Comparison of ENCODE assay signal across 11 cellular contexts in genomic region chr10:89836840-89837172, GRCh38.
DNase-seq lines count a peak whose midpoint lies in the region; ATAC-seq and TF ChIP-seq lines count a peak whose summit lies in the region.
"Had no signal": no experiment of that assay in that cellular context is flagged by ENCODE, and none has a peak within 500 bp of the region (broad histone marks: within the 10 kb centered on the region; RNA-seq: fewer than 3 reads in every experiment).

No MANE protein-coding gene starts in this region.

- no peaks in the 10 kb centered on the region for H3K27me3 ChIP-seq in CD8-positive, alpha-beta memory T cell (ENCODE audit: insufficient read depth, low read length, poor library complexity, severe bottlenecking)
- H3K27me3 ChIP-seq in left ventricle myocardium inferior (ENCODE audit: low read depth): peaks cover 31% of the 10 kb centered on the region
- H3K27me3 ChIP-seq: cardiac muscle cell had no signal

- H3K4me3 Mint-ChIP-seq in CD8-positive, alpha-beta memory T cell: peak overlapping the region; percentile 57 to 88 (median 85)
- peak overlapping the region; percentile 73 for H3K4me3 Mint-ChIP-seq in activated CD8-positive, alpha-beta T cell treated with anti-CD3 and anti-CD28 coated beads, Interleukin-2, amount 10 ng/mL, durations not matched to agents 7 days and 5 days

- intact Hi-C loops in left ventricle myocardium inferior (cut with micrococcal nuclease): no loop called here

- peaks cover 0 to 5% (median 1%) of the 10 kb centered on the region in 3 donors for H3K36me3 Mint-ChIP-seq in CD8-positive, alpha-beta memory T cell
- no peaks in the 10 kb centered on the region for H3K36me3 Mint-ChIP-seq in activated CD8-positive, alpha-beta T cell treated with anti-CD3 and anti-CD28 coated beads, Interleukin-2, amount 10 ng/mL, durations not matched to agents 7 days and 5 days (ENCODE audit: low read depth)

- H3K36me3 ChIP-seq in CD8-positive, alpha-beta memory T cell (ENCODE audit: insufficient read depth, low read length): no peaks in the 10 kb centered on the region
- no peaks in the 10 kb centered on the region for H3K36me3 ChIP-seq in left ventricle myocardium inferior
- H3K36me3 ChIP-seq: cardiac muscle cell had no signal

- H3K27ac Mint-ChIP-seq in CD8-positive, alpha-beta memory T cell: peak overlapping the region in 6 of 8 donors; percentile 55 to 97 (median 70)
- peak overlapping the region; percentile 56 for H3K27ac Mint-ChIP-seq in activated CD8-positive, alpha-beta T cell treated with anti-CD3 and anti-CD28 coated beads, Interleukin-2, amount 10 ng/mL, durations not matched to agents 7 days and 5 days

- CTCF ChIA-PET in CD8-positive, alpha-beta memory T cell (lab: Charles Lee): no interaction called here
- CTCF ChIA-PET in activated CD8-positive, alpha-beta T cell treated with anti-CD3 and anti-CD28 coated beads, Interleukin-2, amount 10 ng/mL, durations not matched to agents 7 days and 5 days (lab: Charles Lee): no interaction called here

- H3K4me1 ChIP-seq in CD8-positive, alpha-beta memory T cell (ENCODE audit: insufficient read depth, low read length): no peaks in the 10 kb centered on the region
- peaks cover 13% of the 10 kb centered on the region for H3K4me1 ChIP-seq in left ventricle myocardium inferior

- peaks cover 5 to 33% (median 9%) of the 10 kb centered on the region in 3 donors for H3K4me1 Mint-ChIP-seq in CD8-positive, alpha-beta memory T cell
- H3K4me1 Mint-ChIP-seq in activated CD8-positive, alpha-beta T cell treated with anti-CD3 and anti-CD28 coated beads, Interleukin-2, amount 10 ng/mL, durations not matched to agents 7 days and 5 days (ENCODE audit: low read depth): peaks cover 16% of the 10 kb centered on the region

- no peak for DNase-seq in CD8-positive, alpha-beta memory T cell
- no peak for DNase-seq in activated CD8-positive, alpha-beta T cell treated with anti-CD3 and anti-CD28 coated beads, Interleukin-2, amount 10 ng/mL, durations not matched to agents 7 days and 5 days
- DNase-seq in left ventricle myocardium inferior (no peak), pons (ENCODE audit: low spot score) (no peak), D341Med (ENCODE audit: low spot score) (no peak)
- DNase-seq: NCI-H1092 treated with DMSO at 0.1 percent for 48 hours had no signal

- peak overlapping the region; percentile 61 for H3K4me3 ChIP-seq in CD8-positive, alpha-beta memory T cell (ENCODE audit: low read length)
- H3K4me3 ChIP-seq in left ventricle myocardium inferior (peak overlapping the region; percentile 68), skin epidermis (peak overlapping the region; percentile 40 to 66 (median 51))
- H3K4me3 ChIP-seq: cardiac muscle cell, SK-N-MC had no signal

- TF ChIP-seq CTCF in left ventricle myocardium inferior (IDR thresholded peaks at IDR 0.05; ENCODE audit: borderline replicate concordance): no peak

- POLR2A ChIA-PET in CD8-positive, alpha-beta memory T cell (lab: Charles Lee): no interaction called here
- POLR2A ChIA-PET in activated CD8-positive, alpha-beta T cell treated with anti-CD3 and anti-CD28 coated beads, Interleukin-2, amount 10 ng/mL, durations not matched to agents 7 days and 5 days (lab: Charles Lee): no interaction called here

- peaks cover 0 to 8% (median 0%) of the 10 kb centered on the region in 5 donors for H3K9me3 Mint-ChIP-seq in CD8-positive, alpha-beta memory T cell
- H3K9me3 Mint-ChIP-seq in activated CD8-positive, alpha-beta T cell treated with anti-CD3 and anti-CD28 coated beads, Interleukin-2, amount 10 ng/mL, durations not matched to agents 7 days and 5 days (ENCODE audit: insufficient read depth): no peaks in the 10 kb centered on the region

- no peak for ATAC-seq in activated CD8-positive, alpha-beta T cell treated with anti-CD3 and anti-CD28 coated beads, Interleukin-2, amount 10 ng/mL, durations not matched to agents 7 days and 5 days
- no peak for ATAC-seq in HG03571 (IDR thresholded peaks at IDR 0.05; ENCODE audit: unreplicated experiment)
- no peak for ATAC-seq in HG03342 (IDR thresholded peaks at IDR 0.05; ENCODE audit: unreplicated experiment)

- H3K27ac ChIP-seq in CD8-positive, alpha-beta memory T cell (ENCODE audit: low read depth, low read length): no peak overlapping the region
- H3K27ac ChIP-seq in left ventricle myocardium inferior (replicated peaks) (no peak overlapping the region), skin epidermis (peak overlapping the region in 16 of 21 experiments; percentile 43 to 83 (median 69))
- H3K27ac ChIP-seq: cardiac muscle cell, SK-N-MC had no signal

- H3K27me3 Mint-ChIP-seq in CD8-positive, alpha-beta memory T cell: peaks cover 11 to 18% of the 10 kb centered on the region in 2 donors
- peaks cover 11% of the 10 kb centered on the region for H3K27me3 Mint-ChIP-seq in activated CD8-positive, alpha-beta T cell treated with anti-CD3 and anti-CD28 coated beads, Interleukin-2, amount 10 ng/mL, durations not matched to agents 7 days and 5 days (ENCODE audit: low read depth)

- no peaks in the 10 kb centered on the region for H3K9me3 ChIP-seq in CD8-positive, alpha-beta memory T cell (ENCODE audit: low read length)
- H3K9me3 ChIP-seq in left ventricle myocardium inferior (replicated peaks): peaks cover 9% of the 10 kb centered on the region

Comparison
In these comparisons a context has a peak if more than half of its experiments do, and no peak if none do; other contexts are left out.
1. H3K27ac ChIP-seq: peak in skin epidermis (16 of 21); none in CD8-positive, alpha-beta memory T cell (single experiment) and left ventricle myocardium inferior (single experiment).
2. Peak in every context shown above with its lines, with median percentiles within 50 percentile points of each other: H3K4me3 ChIP-seq.